Comparison of ENCODE assay signal across 1 cellular context in the genomic region with DNA sequence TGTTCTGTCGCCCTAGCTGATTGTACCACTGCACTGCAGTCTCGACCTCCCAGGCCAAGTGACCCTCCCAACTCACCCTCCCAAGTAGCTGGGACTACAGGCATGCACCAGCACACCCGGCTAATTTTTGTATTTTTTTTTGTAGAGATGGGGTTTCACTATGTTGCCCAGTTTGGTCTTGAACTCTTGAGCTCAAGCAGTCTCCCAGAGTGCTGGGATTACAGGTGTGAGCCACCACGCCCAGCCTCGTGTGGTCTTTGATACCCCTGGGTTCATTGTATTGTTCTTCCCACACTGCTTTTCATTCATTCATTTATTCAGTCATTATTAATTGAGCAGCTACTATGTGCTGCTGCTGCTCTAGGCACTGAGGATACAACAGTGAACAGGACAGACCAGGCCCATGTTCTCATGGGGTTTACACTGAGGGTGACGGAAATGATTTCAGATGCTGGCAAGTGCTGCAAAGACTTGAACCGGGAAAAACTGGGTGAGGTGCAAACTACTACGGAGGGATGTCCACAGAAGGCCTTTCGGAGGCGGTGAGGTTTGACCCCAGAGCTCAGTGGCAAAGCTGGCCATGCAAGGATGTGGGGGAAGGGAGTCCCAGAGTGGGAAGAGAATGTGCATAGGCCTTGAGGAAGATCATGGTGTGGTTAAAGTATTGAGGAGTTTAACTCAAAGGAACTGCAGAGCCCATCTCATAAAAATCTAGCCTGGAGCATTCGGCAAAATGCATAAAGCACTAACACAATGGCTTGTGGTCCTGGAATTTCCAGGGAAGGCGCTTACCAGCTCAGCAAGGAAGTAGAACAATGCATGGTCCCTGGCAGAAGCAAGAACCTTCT.
TF ChIP-seq lines count a peak whose summit lies in the region.

No MANE protein-coding gene starts in this region.

TF ChIP-seq in GM23338, 12 proteins besides CTCF, POLR2A, EP300 and RAD21:
- TF ChIP-seq STAT1 (IDR thresholded peaks at IDR 0.05; ENCODE audit: unreplicated experiment) = no peak
- no peak for TF ChIP-seq POLR2AphosphoS5 (IDR thresholded peaks at IDR 0.05; ENCODE audit: low read depth)
- TF ChIP-seq EZH2 (IDR thresholded peaks at IDR 0.05; ENCODE audit: low read depth, unreplicated experiment) = no peak
- TF ChIP-seq ZNF114 (CRISPR knock-in tag; IDR thresholded peaks at IDR 0.05) = no peak
- TF ChIP-seq JUNB (IDR thresholded peaks at IDR 0.05; ENCODE audit: unreplicated experiment) = no peak
- no peak for TF ChIP-seq EZH2phosphoT487 (IDR thresholded peaks at IDR 0.05; ENCODE audit: unreplicated experiment)
- TF ChIP-seq ZNF331 (CRISPR knock-in tag; IDR thresholded peaks at IDR 0.05; ENCODE audit: low read depth) = no peak
- TF ChIP-seq, protein P1, sequence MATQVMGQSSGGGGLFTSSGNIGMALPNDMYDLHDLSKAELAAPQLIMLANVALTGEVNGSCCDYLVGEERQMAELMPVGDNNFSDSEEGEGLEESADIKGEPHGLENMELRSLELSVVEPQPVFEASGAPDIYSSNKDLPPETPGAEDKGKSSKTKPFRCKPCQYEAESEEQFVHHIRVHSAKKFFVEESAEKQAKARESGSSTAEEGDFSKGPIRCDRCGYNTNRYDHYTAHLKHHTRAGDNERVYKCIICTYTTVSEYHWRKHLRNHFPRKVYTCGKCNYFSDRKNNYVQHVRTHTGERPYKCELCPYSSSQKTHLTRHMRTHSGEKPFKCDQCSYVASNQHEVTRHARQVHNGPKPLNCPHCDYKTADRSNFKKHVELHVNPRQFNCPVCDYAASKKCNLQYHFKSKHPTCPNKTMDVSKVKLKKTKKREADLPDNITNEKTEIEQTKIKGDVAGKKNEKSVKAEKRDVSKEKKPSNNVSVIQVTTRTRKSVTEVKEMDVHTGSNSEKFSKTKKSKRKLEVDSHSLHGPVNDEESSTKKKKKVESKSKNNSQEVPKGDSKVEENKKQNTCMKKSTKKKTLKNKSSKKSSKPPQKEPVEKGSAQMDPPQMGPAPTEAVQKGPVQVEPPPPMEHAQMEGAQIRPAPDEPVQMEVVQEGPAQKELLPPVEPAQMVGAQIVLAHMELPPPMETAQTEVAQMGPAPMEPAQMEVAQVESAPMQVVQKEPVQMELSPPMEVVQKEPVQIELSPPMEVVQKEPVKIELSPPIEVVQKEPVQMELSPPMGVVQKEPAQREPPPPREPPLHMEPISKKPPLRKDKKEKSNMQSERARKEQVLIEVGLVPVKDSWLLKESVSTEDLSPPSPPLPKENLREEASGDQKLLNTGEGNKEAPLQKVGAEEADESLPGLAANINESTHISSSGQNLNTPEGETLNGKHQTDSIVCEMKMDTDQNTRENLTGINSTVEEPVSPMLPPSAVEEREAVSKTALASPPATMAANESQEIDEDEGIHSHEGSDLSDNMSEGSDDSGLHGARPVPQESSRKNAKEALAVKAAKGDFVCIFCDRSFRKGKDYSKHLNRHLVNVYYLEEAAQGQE (IDR thresholded peaks at IDR 0.05; ENCODE audit: unreplicated experiment) = no peak
- TF ChIP-seq, protein P2, sequence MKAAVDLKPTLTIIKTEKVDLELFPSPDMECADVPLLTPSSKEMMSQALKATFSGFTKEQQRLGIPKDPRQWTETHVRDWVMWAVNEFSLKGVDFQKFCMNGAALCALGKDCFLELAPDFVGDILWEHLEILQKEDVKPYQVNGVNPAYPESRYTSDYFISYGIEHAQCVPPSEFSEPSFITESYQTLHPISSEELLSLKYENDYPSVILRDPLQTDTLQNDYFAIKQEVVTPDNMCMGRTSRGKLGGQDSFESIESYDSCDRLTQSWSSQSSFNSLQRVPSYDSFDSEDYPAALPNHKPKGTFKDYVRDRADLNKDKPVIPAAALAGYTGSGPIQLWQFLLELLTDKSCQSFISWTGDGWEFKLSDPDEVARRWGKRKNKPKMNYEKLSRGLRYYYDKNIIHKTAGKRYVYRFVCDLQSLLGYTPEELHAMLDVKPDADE (IDR thresholded peaks at IDR 0.05) = no peak
- no peak for TF ChIP-seq NANOG (IDR thresholded peaks at IDR 0.05; ENCODE audit: borderline replicate concordance)
- TF ChIP-seq, protein P3, sequence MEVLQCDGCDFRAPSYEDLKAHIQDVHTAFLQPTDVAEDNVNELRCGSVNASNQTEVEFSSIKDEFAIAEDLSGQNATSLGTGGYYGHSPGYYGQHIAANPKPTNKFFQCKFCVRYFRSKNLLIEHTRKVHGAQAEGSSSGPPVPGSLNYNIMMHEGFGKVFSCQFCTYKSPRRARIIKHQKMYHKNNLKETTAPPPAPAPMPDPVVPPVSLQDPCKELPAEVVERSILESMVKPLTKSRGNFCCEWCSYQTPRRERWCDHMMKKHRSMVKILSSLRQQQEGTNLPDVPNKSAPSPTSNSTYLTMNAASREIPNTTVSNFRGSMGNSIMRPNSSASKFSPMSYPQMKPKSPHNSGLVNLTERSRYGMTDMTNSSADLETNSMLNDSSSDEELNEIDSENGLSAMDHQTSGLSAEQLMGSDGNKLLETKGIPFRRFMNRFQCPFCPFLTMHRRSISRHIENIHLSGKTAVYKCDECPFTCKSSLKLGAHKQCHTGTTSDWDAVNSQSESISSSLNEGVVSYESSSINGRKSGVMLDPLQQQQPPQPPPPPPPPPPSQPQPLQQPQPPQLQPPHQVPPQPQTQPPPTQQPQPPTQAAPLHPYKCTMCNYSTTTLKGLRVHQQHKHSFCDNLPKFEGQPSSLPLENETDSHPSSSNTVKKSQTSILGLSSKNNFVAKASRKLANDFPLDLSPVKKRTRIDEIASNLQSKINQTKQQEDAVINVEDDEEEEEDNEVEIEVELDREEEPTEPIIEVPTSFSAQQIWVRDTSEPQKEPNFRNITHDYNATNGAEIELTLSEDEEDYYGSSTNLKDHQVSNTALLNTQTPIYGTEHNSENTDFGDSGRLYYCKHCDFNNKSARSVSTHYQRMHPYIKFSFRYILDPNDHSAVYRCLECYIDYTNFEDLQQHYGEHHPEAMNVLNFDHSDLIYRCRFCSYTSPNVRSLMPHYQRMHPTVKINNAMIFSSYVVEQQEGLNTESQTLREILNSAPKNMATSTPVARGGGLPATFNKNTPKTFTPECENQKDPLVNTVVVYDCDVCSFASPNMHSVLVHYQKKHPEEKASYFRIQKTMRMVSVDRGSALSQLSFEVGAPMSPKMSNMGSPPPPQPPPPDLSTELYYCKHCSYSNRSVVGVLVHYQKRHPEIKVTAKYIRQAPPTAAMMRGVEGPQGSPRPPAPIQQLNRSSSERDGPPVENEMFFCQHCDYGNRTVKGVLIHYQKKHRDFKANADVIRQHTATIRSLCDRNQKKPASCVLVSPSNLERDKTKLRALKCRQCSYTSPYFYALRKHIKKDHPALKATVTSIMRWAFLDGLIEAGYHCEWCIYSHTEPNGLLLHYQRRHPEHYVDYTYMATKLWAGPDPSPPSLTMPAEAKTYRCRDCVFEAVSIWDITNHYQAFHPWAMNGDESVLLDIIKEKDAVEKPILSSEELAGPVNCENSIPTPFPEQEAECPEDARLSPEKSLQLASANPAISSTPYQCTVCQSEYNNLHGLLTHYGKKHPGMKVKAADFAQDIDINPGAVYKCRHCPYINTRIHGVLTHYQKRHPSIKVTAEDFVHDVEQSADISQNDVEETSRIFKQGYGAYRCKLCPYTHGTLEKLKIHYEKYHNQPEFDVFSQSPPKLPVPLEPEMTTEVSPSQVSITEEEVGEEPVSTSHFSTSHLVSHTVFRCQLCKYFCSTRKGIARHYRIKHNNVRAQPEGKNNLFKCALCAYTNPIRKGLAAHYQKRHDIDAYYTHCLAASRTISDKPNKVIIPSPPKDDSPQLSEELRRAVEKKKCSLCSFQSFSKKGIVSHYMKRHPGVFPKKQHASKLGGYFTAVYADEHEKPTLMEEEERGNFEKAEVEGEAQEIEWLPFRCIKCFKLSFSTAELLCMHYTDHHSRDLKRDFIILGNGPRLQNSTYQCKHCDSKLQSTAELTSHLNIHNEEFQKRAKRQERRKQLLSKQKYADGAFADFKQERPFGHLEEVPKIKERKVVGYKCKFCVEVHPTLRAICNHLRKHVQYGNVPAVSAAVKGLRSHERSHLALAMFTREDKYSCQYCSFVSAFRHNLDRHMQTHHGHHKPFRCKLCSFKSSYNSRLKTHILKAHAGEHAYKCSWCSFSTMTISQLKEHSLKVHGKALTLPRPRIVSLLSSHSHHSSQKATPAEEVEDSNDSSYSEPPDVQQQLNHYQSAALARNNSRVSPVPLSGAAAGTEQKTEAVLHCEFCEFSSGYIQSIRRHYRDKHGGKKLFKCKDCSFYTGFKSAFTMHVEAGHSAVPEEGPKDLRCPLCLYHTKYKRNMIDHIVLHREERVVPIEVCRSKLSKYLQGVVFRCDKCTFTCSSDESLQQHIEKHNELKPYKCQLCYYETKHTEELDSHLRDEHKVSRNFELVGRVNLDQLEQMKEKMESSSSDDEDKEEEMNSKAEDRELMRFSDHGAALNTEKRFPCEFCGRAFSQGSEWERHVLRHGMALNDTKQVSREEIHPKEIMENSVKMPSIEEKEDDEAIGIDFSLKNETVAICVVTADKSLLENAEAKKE (CRISPR knock-in tag; IDR thresholded peaks at IDR 0.05) = no peak
- TF ChIP-seq CREB1 (CRISPR knock-in tag; IDR thresholded peaks at IDR 0.05; ENCODE audit: low read depth) = no peak
